ENCODE assay signal across 27 cellular contexts in genomic region chr6:148590881-148591280, GRCh38.
"Had no signal": no experiment of that assay in that cellular context is flagged by ENCODE, and none has a peak within 500 bp of the region (broad histone marks: within the 10 kb centered on the region; RNA-seq: fewer than 3 reads in every experiment).

No MANE protein-coding gene starts in this region.

- H3K27me3 ChIP-seq: breast epithelium, esophagus muscularis mucosa, hepatocyte, left lung, sigmoid colon, vagina had no signal

- DNase-seq: activated CD4-positive, alpha-beta T cell treated with anti-CD3 and anti-CD28 coated beads for 1 hour; activated CD4-positive, alpha-beta T cell treated with anti-CD3 and anti-CD28 coated beads, Interleukin-2, amount 50 U/mL, for 4 hours; activated CD8-positive, alpha-beta memory T cell treated with anti-CD3 and anti-CD28 coated beads for 24 hours; activated CD8-positive, alpha-beta memory T cell treated with anti-CD3 and anti-CD28 coated beads, Interleukin-2, amount 50 U/mL, for 4 hours; activated effector memory CD4-positive, alpha-beta T cell treated with Interleukin-2 at 50 U/mL for 16 hours; activated naive CD4-positive, alpha-beta T cell treated with anti-CD3 and anti-CD28 coated beads for 36 hours; activated naive CD8-positive, alpha-beta T cell treated with anti-CD3 and anti-CD28 coated beads, Interleukin-2, amount 10 ng/mL, durations not matched to agents 7 days and 5 days; activated T-cell treated with anti-CD3 and anti-CD28 coated beads, Interleukin-2, amount 50 U/mL, for 48 hours; amniotic stem cell; glutamatergic neuron; kidney glomerular epithelial cell; left lung; naive thymus-derived CD4-positive, alpha-beta T cell; occipital lobe; posterior cingulate gyrus; sigmoid colon; stimulated activated CD4-positive, alpha-beta T cell treated with anti-CD3 and anti-CD28 coated beads, Interleukin-15, amount 100 ng/mL, for 24 hours; stimulated activated naive B cell treated with anti-CD40 and anti-IgM and Interleukin-4, amounts not matched to agents 10 μg/mL and 1 μg/mL and 100 μg/mL, for 72 hours; trophoblast cell; WERI-Rb-1 had no signal

- H3K4me3 ChIP-seq: breast epithelium, esophagus muscularis mucosa, hepatocyte, left lung, sigmoid colon, smooth muscle cell, vagina had no signal

- H3K27ac ChIP-seq: breast epithelium, esophagus muscularis mucosa, hepatocyte, left lung, sigmoid colon, vagina, WERI-Rb-1 had no signal

- H2AFZ ChIP-seq: hepatocyte had no signal

- H3K79me2 ChIP-seq: hepatocyte had no signal

- H3K9me3 ChIP-seq: sigmoid colon, vagina had no signal

- H3K4me3 Mint-ChIP-seq: activated naive CD4-positive, alpha-beta T cell treated with anti-CD3 and anti-CD28 coated beads for 36 hours; activated naive CD8-positive, alpha-beta T cell treated with anti-CD3 and anti-CD28 coated beads, Interleukin-2, amount 10 ng/mL, durations not matched to agents 7 days and 5 days; naive thymus-derived CD4-positive, alpha-beta T cell; neural crest cell; stimulated activated naive B cell treated with anti-CD40 and anti-IgM and Interleukin-4, amounts not matched to agents 10 μg/mL and 1 μg/mL and 100 μg/mL, for 72 hours had no signal

- H3K4me2 ChIP-seq: hepatocyte, smooth muscle cell had no signal

- H3K4me1 Mint-ChIP-seq: central memory CD8-positive, alpha-beta T cell had no signal

- ATAC-seq: left lung; naive thymus-derived CD4-positive, alpha-beta T cell; stimulated activated naive B cell treated with anti-CD40 and anti-IgM and Interleukin-4, amounts not matched to agents 10 μg/mL and 1 μg/mL and 100 μg/mL, for 72 hours had no signal

- H3K36me3 ChIP-seq: breast epithelium, esophagus muscularis mucosa, left lung, sigmoid colon, vagina, WERI-Rb-1 had no signal

- H3K36me3 Mint-ChIP-seq: activated naive CD8-positive, alpha-beta T cell treated with anti-CD3 and anti-CD28 coated beads, Interleukin-2, amount 10 ng/mL, durations not matched to agents 7 days and 5 days had no signal

- H3K4me1 ChIP-seq: breast epithelium, left lung, vagina had no signal
